In the genomic region with DNA sequence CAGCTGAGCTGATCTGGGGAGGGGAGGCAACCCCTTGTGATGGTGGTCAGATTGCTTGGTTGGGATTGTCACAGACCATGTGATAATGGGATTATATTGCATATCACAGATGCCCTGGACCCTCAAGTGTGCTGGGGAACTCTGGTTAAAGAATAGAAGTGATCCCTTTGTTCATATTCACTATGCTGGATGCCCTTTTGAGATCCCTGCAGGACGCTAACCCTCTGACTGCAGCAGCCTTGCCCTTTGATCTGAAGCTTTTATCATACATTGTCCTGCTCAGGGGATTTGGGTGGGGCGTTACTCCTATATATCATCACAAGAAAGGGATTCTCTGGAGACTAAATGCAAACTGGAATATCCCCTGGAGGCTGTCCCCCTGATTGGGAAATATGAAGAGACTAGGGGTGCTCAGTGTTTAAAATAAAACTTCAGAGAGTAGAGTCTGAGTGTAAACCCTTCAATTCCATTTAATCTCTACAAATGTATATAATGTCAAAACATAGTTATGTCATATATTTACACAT, we compare ENCODE assay signal across 1 cellular context.
A peak's percentile ranks its signal among the peaks of the same experiment; 100 is the strongest.
TF ChIP-seq lines count a peak whose summit lies in the region.

No MANE protein-coding gene starts in this region.

TF ChIP-seq in HepG2, 621 proteins besides CTCF, POLR2A, EP300 and RAD21:
- TF ChIP-seq MLX (CRISPR knock-in tag; IDR thresholded peaks at IDR 0.05) = no peak
- TF ChIP-seq ZNF264 (CRISPR knock-in tag; IDR thresholded peaks at IDR 0.05) = peak; percentile 74; the same call in 1 of the 2 replicates
TF ChIP-seq in HepG2: peak in this region for 1.
